In the genomic region with DNA sequence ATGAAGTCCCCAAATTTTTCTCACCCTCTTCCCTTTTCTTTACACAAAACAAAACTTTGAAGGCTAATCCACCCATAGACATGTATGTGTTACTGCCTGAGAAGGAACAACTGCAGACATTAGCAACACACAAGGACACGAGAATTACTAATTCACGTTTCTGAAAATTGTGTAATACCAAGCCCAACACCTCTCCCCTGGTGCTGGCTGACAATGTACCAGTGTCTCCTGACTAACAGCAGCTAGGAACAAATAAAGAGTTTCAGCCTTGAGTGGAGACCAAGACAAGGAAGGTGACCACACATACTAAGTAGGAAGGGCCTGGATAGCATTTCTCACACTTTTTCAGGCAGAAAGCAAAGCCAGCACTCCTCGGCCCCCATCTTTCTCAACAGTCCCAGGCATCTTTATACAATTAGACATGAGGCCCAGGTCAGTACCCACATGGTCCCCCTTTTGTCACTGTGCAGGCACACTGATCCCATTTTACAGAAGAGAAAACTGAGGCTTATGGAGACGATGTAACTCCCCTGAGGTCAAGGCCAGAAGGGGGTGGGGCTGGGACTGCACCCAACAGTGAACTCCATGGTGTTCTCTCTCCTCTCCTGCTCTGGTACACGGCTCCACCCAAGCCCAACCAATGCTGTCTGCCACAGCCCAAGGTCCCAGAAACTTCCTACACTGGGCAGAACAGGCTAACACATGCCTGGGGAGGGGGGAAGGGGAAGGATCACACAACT, we compare ENCODE assay signal across 9 cellular contexts. TPM values are rescaled to one million over a fixed set of nuclear protein-coding genes. Genes with fewer than 3 reads are reported as not detected.
DNase-seq lines count a peak whose midpoint lies in the region; ATAC-seq and TF ChIP-seq lines count a peak whose summit lies in the region.
"Had no signal": no experiment of that assay in that cellular context is flagged by ENCODE, and none has a peak within 500 bp of the region (broad histone marks: within the 10 kb centered on the region; RNA-seq: fewer than 3 reads in every experiment).

No MANE protein-coding gene starts in this region.

- 79% methylated on average over 3 of the region's 5 CpGs for WGBS in SK-N-SH (ENCODE audit: low lambda C conversion rate)

- no peak overlapping the region for H3K4me3 ChIP-seq in OCI-LY7 (ENCODE audit: low read depth, low read length, poor library complexity, severe bottlenecking)
- H3K4me3 ChIP-seq in neutrophil (ENCODE audit: low read depth in 1 of 2, low read length in 1 of 2): peak overlapping the region in 1 of 2 experiments; percentile 4
- H3K4me3 ChIP-seq in SK-N-SH (ENCODE audit: low read depth in 2 of 2, low read length in 1 of 2): no peak overlapping the region

- CTCF ChIA-PET in OCI-LY7 (lab: Charles Lee; ENCODE audit: unreplicated experiment): no interaction called here
- CTCF ChIA-PET in SK-N-SH (lab: Yijun Ruan, JAX): interaction anchor here (1.4 to 1.8 kb wide), 2 partner anchors 27 to 96 kb away, joined by 3 to 7 read pairs; a partner anchor contains a TSS

- peaks cover 30% of the 10 kb centered on the region for H3K36me3 ChIP-seq in OCI-LY7 (ENCODE audit: insufficient read depth, low read length)
- no peaks in the 10 kb centered on the region for H3K36me3 ChIP-seq in neutrophil
- no peaks in the 10 kb centered on the region for H3K36me3 ChIP-seq in SK-N-SH (replicated peaks in 1 of 2; ENCODE audit: control insufficient read depth in 1 of 2, insufficient read depth in 2 of 2, low read length in 1 of 2)

- ATAC-seq in esophagus mucosa (peak; percentile 88), HG03521 (IDR thresholded peaks at IDR 0.05; ENCODE audit: unreplicated experiment) (no peak), GM21825 (IDR thresholded peaks at IDR 0.05; ENCODE audit: unreplicated experiment) (no peak), GM19397 (IDR thresholded peaks at IDR 0.05; ENCODE audit: unreplicated experiment) (no peak)

- H3K4me1 ChIP-seq in OCI-LY7 (ENCODE audit: insufficient read depth, low read length, poor library complexity, severe bottlenecking): peaks cover 83% of the 10 kb centered on the region
- H3K4me1 ChIP-seq in neutrophil (ENCODE audit: control insufficient read depth in 1 of 2, insufficient read depth in 1 of 2, low read depth in 1 of 2, low read length in 1 of 2): peaks cover 76 to 89% of the 10 kb centered on the region in 2 experiments
- peaks cover 29 to 56% of the 10 kb centered on the region in 2 experiments; a peak in 3 of 4 replicates for H3K4me1 ChIP-seq in SK-N-SH (ENCODE audit: control insufficient read depth in 1 of 2, insufficient read depth in 2 of 2, low read depth in 1 of 2, low read length in 1 of 2)

- peak overlapping the region; percentile 81 for H3K27ac ChIP-seq in C4-2B
- no peak overlapping the region for H3K27ac ChIP-seq in OCI-LY7 (ENCODE audit: low read depth, low read length, poor library complexity, severe bottlenecking)
- H3K27ac ChIP-seq in neutrophil: peak overlapping the region; percentile 73
- H3K27ac ChIP-seq in SK-N-SH (ENCODE audit: low read depth in 2 of 2, low read length in 1 of 2): peak overlapping the region in 1 of 2 experiments; percentile 12; a peak in 1 of 4 replicates

- no peak overlapping the region for H3K9ac ChIP-seq in SK-N-SH

- DNase-seq in OCI-LY7 (ENCODE audit: low spot score) (no peak), SK-N-SH (no peak)
- DNase-seq: T-helper 9 cell had no signal

- H3K4me2 ChIP-seq in OCI-LY7 (ENCODE audit: low read length) (peak overlapping the region; percentile 24; the same call in 1 of the 2 replicates), SK-N-SH (no peak overlapping the region; the same call in 1 of the 2 replicates)

- H3K79me2 ChIP-seq in OCI-LY7 (ENCODE audit: insufficient read depth, low read depth, low read length) (peaks cover 99% of the 10 kb centered on the region), SK-N-SH (ENCODE audit: insufficient read depth) (peaks cover 100% of the 10 kb centered on the region)

- POLR2A ChIA-PET in OCI-LY7 (lab: Charles Lee): interaction anchor here (0.6 kb wide), 1 partner anchor 9 kb away, joined by 3 read pairs; no protein-coding TSS in a partner anchor
- POLR2A ChIA-PET in SK-N-SH (lab: Yijun Ruan, JAX): interaction anchor here (1.5 kb wide), 1 partner anchor 20 kb away, joined by 5 read pairs; no protein-coding TSS in a partner anchor

- TF ChIP-seq EP300 in SK-N-SH (IDR thresholded peaks at IDR 0.05; ENCODE audit: borderline replicate concordance in 1 of 2, low read depth in 1 of 2, low read length in 1 of 2): no peak

- TF ChIP-seq RAD21 in SK-N-SH (IDR thresholded peaks at IDR 0.05; ENCODE audit: low read length): no peak

- TF ChIP-seq CTCF in C4-2B (conservative IDR thresholded peaks at IDR 0.05) (no peak), OCI-LY7 (conservative IDR thresholded peaks at IDR 0.05; ENCODE audit: low read length) (no peak), neutrophil (IDR thresholded peaks at IDR 0.05) (no peak), SK-N-SH (IDR thresholded peaks at IDR 0.05) (no peak)

- H2AFZ ChIP-seq in OCI-LY7 (ENCODE audit: low read length) (no peak overlapping the region), SK-N-SH (ENCODE audit: low read depth) (no peak overlapping the region)

- no peaks in the 10 kb centered on the region for H3K27me3 ChIP-seq in neutrophil
- no peaks in the 10 kb centered on the region for H3K27me3 ChIP-seq in SK-N-SH (ENCODE audit: insufficient read depth)

- H3K9me2 ChIP-seq in OCI-LY7 (ENCODE audit: insufficient read depth, low read length): no peaks in the 10 kb centered on the region
- H3K9me2 ChIP-seq in SK-N-SH: no peaks in the 10 kb centered on the region

- H3F3A ChIP-seq in SK-N-SH (replicated peaks; ENCODE audit: insufficient read depth): peaks cover 22% of the 10 kb centered on the region

- intact Hi-C loops in OCI-LY7 (cut with micrococcal nuclease; ENCODE audit: unreplicated experiment): loop anchor here (2.0 kb wide), 1 partner anchor 59 kb away; no protein-coding TSS in a partner anchor

- H3K9me3 ChIP-seq in OCI-LY7 (ENCODE audit: low read length) (no peaks in the 10 kb centered on the region), neutrophil (no peaks in the 10 kb centered on the region), SK-N-SH (no peaks in the 10 kb centered on the region)

- H4K20me1 ChIP-seq in OCI-LY7 (ENCODE audit: insufficient read depth, low read length): peaks cover 67% of the 10 kb centered on the region
- H4K20me1 ChIP-seq in SK-N-SH (ENCODE audit: insufficient read depth): peaks cover 100% of the 10 kb centered on the region

- BruUV-seq in OCI-LY7 (replicated peaks; lab: Mats Ljungman, UMichigan): no TSS peak

TF ChIP-seq in SK-N-SH, 30 proteins besides CTCF, POLR2A, EP300 and RAD21:
- TF ChIP-seq POLR2AphosphoS5 (IDR thresholded peaks at IDR 0.05; ENCODE audit: low read depth, low read length) (no peak), JUND (IDR thresholded peaks at IDR 0.05) (no peak), EZH2phosphoT487 (IDR thresholded peaks at IDR 0.05; ENCODE audit: borderline replicate concordance, low read depth) (no peak), TEAD4 (IDR thresholded peaks at IDR 0.05; ENCODE audit: borderline replicate concordance, insufficient read depth) (no peak), RXRA (IDR thresholded peaks at IDR 0.05; ENCODE audit: borderline replicate concordance, low read depth) (no peak), MXI1 (IDR thresholded peaks at IDR 0.05; ENCODE audit: low read depth, low read length) (no peak), GATA2 (CRISPR knock-in tag; IDR thresholded peaks at IDR 0.05) (no peak), NRF1 (IDR thresholded peaks at IDR 0.05; ENCODE audit: low read depth, low read length) (no peak), TAF1 (IDR thresholded peaks at IDR 0.05; ENCODE audit: borderline replicate concordance, low read depth, low read length) (no peak), SIN3A (IDR thresholded peaks at IDR 0.05; ENCODE audit: borderline replicate concordance, low read depth, low read length) (no peak)
- TF ChIP-seq, protein P1, sequence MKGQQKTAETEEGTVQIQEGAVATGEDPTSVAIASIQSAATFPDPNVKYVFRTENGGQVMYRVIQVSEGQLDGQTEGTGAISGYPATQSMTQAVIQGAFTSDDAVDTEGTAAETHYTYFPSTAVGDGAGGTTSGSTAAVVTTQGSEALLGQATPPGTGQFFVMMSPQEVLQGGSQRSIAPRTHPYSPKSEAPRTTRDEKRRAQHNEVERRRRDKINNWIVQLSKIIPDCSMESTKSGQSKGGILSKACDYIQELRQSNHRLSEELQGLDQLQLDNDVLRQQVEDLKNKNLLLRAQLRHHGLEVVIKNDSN (IDR thresholded peaks at IDR 0.05; ENCODE audit: borderline replicate concordance, low read depth): no peak

RNA-seq across cellular contexts. Expression of a gene that starts 8.7 kb away (rescaled TPM):
- total RNA-seq in OCI-LY7 (2014; rRNA removed; shearing (Covaris generic)): 22.6 and 33.6 TPM in 2 replicates
- total RNA-seq in OCI-LY7 (2022) (143 and 157 TPM in 2 replicates), esophagus mucosa (55.1 TPM)
- polyA plus RNA-seq in SK-N-SH (2012; rRNA removed): 5.6 and 10.0 TPM in 2 replicates
- 7.0 and 8.3 TPM in 2 replicates for polyA plus RNA-seq in SK-N-SH (2012; cell fraction: cytosol; rRNA removed)
- polyA plus RNA-seq in SK-N-SH (2012; cell fraction: nucleus; rRNA removed): 19.9 and 22.9 TPM in 2 replicates

RNA-seq across cellular contexts. Expression of a gene that starts 55.9 kb away (rescaled TPM):
- total RNA-seq in OCI-LY7 (2014; rRNA removed; shearing (Covaris generic)): 22.2 and 26.4 TPM in 2 replicates
- total RNA-seq in OCI-LY7 (2022) (51.3 and 52.3 TPM in 2 replicates), esophagus mucosa (22.0 TPM)
- polyA plus RNA-seq in SK-N-SH (2012; rRNA removed): 17.2 and 21.0 TPM in 2 replicates
- polyA plus RNA-seq in SK-N-SH (2012; cell fraction: cytosol; rRNA removed): 12.2 and 13.6 TPM in 2 replicates
- polyA plus RNA-seq in SK-N-SH (2012; cell fraction: nucleus; rRNA removed): 56.1 and 57.2 TPM in 2 replicates
